Comparison of ENCODE assay signal across 8 cellular contexts in the genomic region with DNA sequence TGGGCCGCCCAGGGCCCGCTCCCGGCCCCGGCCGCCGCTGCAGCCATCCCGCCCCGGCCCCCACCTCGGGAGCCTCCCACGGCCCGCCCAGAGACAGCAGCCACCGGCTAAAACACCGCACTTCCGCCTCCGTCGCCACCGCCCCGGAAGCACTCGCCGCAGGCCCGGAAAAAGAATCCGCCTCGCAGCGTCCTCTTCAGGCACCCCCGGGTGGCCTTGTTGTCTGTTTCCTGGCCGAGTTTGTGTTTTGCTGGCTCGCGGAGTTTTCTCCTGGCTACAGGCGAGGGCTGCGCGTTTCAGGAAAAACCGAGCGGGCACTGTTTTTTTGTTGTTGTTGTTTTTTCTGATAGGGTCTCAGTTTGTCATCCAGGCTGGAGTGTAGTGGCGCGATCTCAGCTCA. TPM values are rescaled to one million over a fixed set of nuclear protein-coding genes. Genes with fewer than 3 reads are reported as not detected.
DNase-seq lines count a peak whose midpoint lies in the region; ATAC-seq and TF ChIP-seq lines count a peak whose summit lies in the region.
"Not testable (repeated sequence)": the region's sequence is repeated elsewhere in the genome, so short reads cannot be mapped to it uniquely, and the experiment has no call there.

A gene (minus strand): TSS at position 125 of the 400 bp plus-strand sequence. CDS start 78 bp downstream, at position 47.

- not testable (repeated sequence) for H3K27me3 ChIP-seq in thymus (ENCODE audit: control insufficient read depth, insufficient read depth)

- H3K27me3 Mint-ChIP-seq in activated naive CD8-positive, alpha-beta T cell, result not testable (repeated sequence)

- H3K4me3 Mint-ChIP-seq in activated naive CD8-positive, alpha-beta T cell, result peak within 1 kb of the TSS; percentile 95

- H3K4me1 Mint-ChIP-seq in activated naive CD8-positive, alpha-beta T cell (ENCODE audit: low read depth), result not testable (repeated sequence)

- peak; percentile 26 for DNase-seq in NCI-H128 (lab: John Stamatoyannopoulos, UW; ENCODE audit: unreplicated experiment)
- DNase-seq in SW 1271 (lab: John Stamatoyannopoulos, UW), result peak; percentile 75 to 83
- peak; percentile 92 for DNase-seq in Right ventricle myocardium superior
- DNase-seq in pons (ENCODE audit: low spot score), result peak; percentile 58

- peak within 1 kb of the TSS; percentile 60 for H3K27ac ChIP-seq in thymus (ENCODE audit: low read depth)

- H3K4me1 ChIP-seq in thymus (ENCODE audit: control insufficient read depth, insufficient read depth, low read length), result not testable (repeated sequence)

- WGBS in thymus, result 4% methylated on average over 26 of the region's 35 CpGs

- not testable (repeated sequence) for H3K36me3 ChIP-seq in thymus (ENCODE audit: control insufficient read depth, insufficient read depth)

- intact Hi-C loops in Right ventricle myocardium superior (cut with DNase I), result not testable (repeated sequence)

- H3K36me3 Mint-ChIP-seq in activated naive CD8-positive, alpha-beta T cell, result not testable (repeated sequence)

- TF ChIP-seq CTCF in GM12873 (IDR thresholded peaks at IDR 0.05; ENCODE audit: insufficient read depth, low read depth, low read length, missing control alignments), result peak; percentile 47

- ATAC-seq in HG02678 (IDR thresholded peaks at IDR 0.05; ENCODE audit: unreplicated experiment) (peak; percentile 99), Right ventricle myocardium superior (ENCODE audit: poor library complexity) (peak; percentile 99)

- peak within 1 kb of the TSS; percentile 94 for H3K27ac Mint-ChIP-seq in activated naive CD8-positive, alpha-beta T cell

- not testable (repeated sequence) for H3K9me3 Mint-ChIP-seq in activated naive CD8-positive, alpha-beta T cell (ENCODE audit: low read depth)

- H3K4me3 ChIP-seq in thymus (ENCODE audit: low read length), result peak within 1 kb of the TSS; percentile 52

- H3K9me3 ChIP-seq in thymus (ENCODE audit: control insufficient read depth), result not testable (repeated sequence)

RNA-seq across cellular contexts. Expression of the gene that starts here (rescaled TPM):
- total RNA-seq in Right ventricle myocardium superior, result 30.0 TPM
- polyA plus RNA-seq in thymus, result 62.4 TPM

Comparison
In these comparisons a context has a peak if more than half of its experiments do, and no peak if none do; other contexts are left out.
1. Peak in every context shown above with its lines: DNase-seq, ATAC-seq, H3K4me3 ChIP-seq and H3K27ac ChIP-seq.
2. DNase-seq: peak in every context shown above with its lines; median percentile 92 in Right ventricle myocardium superior; 79 in SW 1271; 58 in pons; 26 in NCI-H128.